In the genomic region with DNA sequence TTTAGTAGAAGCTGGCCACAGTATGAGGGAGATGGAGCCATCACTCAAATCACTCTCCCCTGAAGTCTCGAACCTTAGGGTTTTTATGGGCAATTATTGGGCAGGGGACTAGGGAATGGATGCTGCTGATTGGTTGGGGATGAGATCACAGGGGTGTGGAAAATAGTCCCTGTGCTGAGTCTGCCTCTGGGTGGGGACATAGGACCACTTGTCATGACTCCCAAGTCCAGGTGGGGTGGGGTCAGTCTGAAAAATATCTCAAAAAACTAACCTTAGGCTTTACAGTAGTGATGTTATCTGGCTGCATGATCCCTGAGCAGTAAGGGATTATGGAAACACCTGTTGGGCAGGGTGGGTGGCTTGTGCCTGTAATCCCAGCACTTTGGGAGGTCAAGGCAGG, we compare ENCODE assay signal across 33 cellular contexts.
"Had no signal": no experiment of that assay in that cellular context is flagged by ENCODE, and none has a peak within 500 bp of the region (broad histone marks: within the 10 kb centered on the region; RNA-seq: fewer than 3 reads in every experiment).

No MANE protein-coding gene starts in this region.

- H3K4me1 ChIP-seq: esophagus squamous epithelium, gastroesophageal sphincter had no signal

- H3K27me3 ChIP-seq: brain microvascular endothelial cell had no signal

- H3K36me3 ChIP-seq: brain microvascular endothelial cell, esophagus squamous epithelium, gastroesophageal sphincter had no signal

- H3K9me3 Mint-ChIP-seq: activated CD4-positive, alpha-beta memory T cell treated with anti-CD3 and anti-CD28 coated beads for 36 hours; activated CD4-positive, alpha-beta T cell treated with anti-CD3 and anti-CD28 coated beads, Interleukin-2, amount 10 ng/mL, durations not matched to agents 24 days and 14 days; activated T-cell treated with anti-CD3 and anti-CD28 coated beads, Interleukin-2, amount 50 U/mL, for 4 hours; activated T-helper 17 cell treated with anti-CD3 and anti-CD28 coated beads, Interleukin-2, amount 50 U/mL, for 72 hours; central memory CD8-positive, alpha-beta T cell; effector memory CD8-positive, alpha-beta T cell; T-cell; T-helper 1 cell treated with Interleukin-12 subunit alpha and Interleukin-12 subunit beta and Interleukin-4 antibody, amounts not matched to agents 30 μg/mL and 1 μg/mL, for 36 hours; T-helper 2 cell treated with Interferon-gamma antibody and Interleukin-4, amounts not matched to agents 5 μg/mL and 100 μg/mL, for 36 hours had no signal

- H3K4me3 Mint-ChIP-seq: activated CD4-positive, alpha-beta memory T cell treated with anti-CD3 and anti-CD28 coated beads for 36 hours; activated CD4-positive, alpha-beta T cell treated with anti-CD3 and anti-CD28 coated beads for 36 hours; activated CD4-positive, alpha-beta T cell treated with anti-CD3 and anti-CD28 coated beads, Interleukin-2, amount 10 ng/mL, durations not matched to agents 24 days and 14 days; activated naive CD8-positive, alpha-beta T cell; activated T-cell treated with anti-CD3 and anti-CD28 coated beads, Interleukin-2, amount 50 U/mL, for 4 hours; activated T-helper 17 cell treated with anti-CD3 and anti-CD28 coated beads, Interleukin-2, amount 50 U/mL, for 72 hours; central memory CD8-positive, alpha-beta T cell; effector memory CD8-positive, alpha-beta T cell; T-cell; T-helper 1 cell treated with Interleukin-12 subunit alpha and Interleukin-12 subunit beta and Interleukin-4 antibody, amounts not matched to agents 30 μg/mL and 1 μg/mL, for 36 hours; T-helper 2 cell treated with Interferon-gamma antibody and Interleukin-4, amounts not matched to agents 5 μg/mL and 100 μg/mL, for 36 hours had no signal

- H3K27ac ChIP-seq: brain microvascular endothelial cell, epithelial cell of prostate, esophagus squamous epithelium, gastroesophageal sphincter had no signal

- FAIRE-seq: astrocyte, bronchial epithelial cell, colon had no signal

- H3K27ac Mint-ChIP-seq: activated CD4-positive, alpha-beta memory T cell treated with anti-CD3 and anti-CD28 coated beads for 36 hours; activated CD4-positive, alpha-beta T cell treated with anti-CD3 and anti-CD28 coated beads for 36 hours; activated CD4-positive, alpha-beta T cell treated with anti-CD3 and anti-CD28 coated beads, Interleukin-2, amount 10 ng/mL, durations not matched to agents 24 days and 14 days; activated naive CD8-positive, alpha-beta T cell; activated T-helper 17 cell treated with anti-CD3 and anti-CD28 coated beads, Interleukin-2, amount 50 U/mL, for 72 hours; effector memory CD8-positive, alpha-beta T cell; T-cell; T-helper 1 cell treated with Interleukin-12 subunit alpha and Interleukin-12 subunit beta and Interleukin-4 antibody, amounts not matched to agents 30 μg/mL and 1 μg/mL, for 36 hours; T-helper 2 cell treated with Interferon-gamma antibody and Interleukin-4, amounts not matched to agents 5 μg/mL and 100 μg/mL, for 36 hours had no signal

- H3K36me3 Mint-ChIP-seq: activated CD4-positive, alpha-beta memory T cell treated with anti-CD3 and anti-CD28 coated beads for 36 hours; activated naive CD8-positive, alpha-beta T cell; T-cell had no signal

- H3K4me1 Mint-ChIP-seq: activated CD4-positive, alpha-beta T cell treated with anti-CD3 and anti-CD28 coated beads for 36 hours; activated CD4-positive, alpha-beta T cell treated with anti-CD3 and anti-CD28 coated beads, Interleukin-2, amount 10 ng/mL, durations not matched to agents 24 days and 14 days; activated T-helper 17 cell treated with anti-CD3 and anti-CD28 coated beads, Interleukin-2, amount 50 U/mL, for 72 hours; central memory CD8-positive, alpha-beta T cell; T-cell had no signal

- H3K9me3 ChIP-seq: esophagus squamous epithelium, gastroesophageal sphincter had no signal

- DNase-seq: activated CD4-positive, alpha-beta memory T cell treated with anti-CD3 and anti-CD28 coated beads for 36 hours; activated CD4-positive, alpha-beta T cell treated with anti-CD3 and anti-CD28 coated beads for 36 hours; activated CD4-positive, alpha-beta T cell treated with anti-CD3 and anti-CD28 coated beads, Interleukin-2, amount 10 ng/mL, durations not matched to agents 24 days and 14 days; activated CD4-positive, CD25-positive, alpha-beta regulatory T cell; activated CD4-positive, CD25-positive, alpha-beta regulatory T cell treated with anti-CD3 and anti-CD28 coated beads, Interleukin-2, amount 50 U/mL, for 72 hours; activated CD8-positive, alpha-beta memory T cell treated with anti-CD3 and anti-CD28 coated beads for 24 hours; activated effector memory CD4-positive, alpha-beta T cell treated with Interleukin-2 at 50 U/mL for 16 hours; activated gamma-delta T cell treated with Interleukin-2 at 50 U/mL for 16 hours; activated naive CD4-positive, alpha-beta T cell treated with anti-CD3 and anti-CD28 coated beads, Interleukin-2, amount 50 U/mL, for 16 hours; activated naive CD4-positive, alpha-beta T cell treated with Interleukin-2 at 50 U/mL for 16 hours; activated T-cell treated with anti-CD3 and anti-CD28 coated beads, Interleukin-2, amount 50 U/mL, for 4 hours; amniotic stem cell; anterior cingulate cortex; brain microvascular endothelial cell; cortex of kidney; dermis blood vessel endothelial cell; effector CD4-positive, alpha-beta T cell; effector memory CD8-positive, alpha-beta T cell; esophagus squamous epithelium; foreskin melanocyte; SW 1271; T-cell; T1000 had no signal

- H3K27me3 Mint-ChIP-seq: activated CD4-positive, alpha-beta memory T cell treated with anti-CD3 and anti-CD28 coated beads for 36 hours; activated CD4-positive, alpha-beta T cell treated with anti-CD3 and anti-CD28 coated beads for 36 hours; activated CD4-positive, alpha-beta T cell treated with anti-CD3 and anti-CD28 coated beads, Interleukin-2, amount 10 ng/mL, durations not matched to agents 24 days and 14 days; activated naive CD8-positive, alpha-beta T cell; activated T-helper 17 cell treated with anti-CD3 and anti-CD28 coated beads, Interleukin-2, amount 50 U/mL, for 72 hours had no signal

- ATAC-seq: activated CD4-positive, alpha-beta T cell treated with anti-CD3 and anti-CD28 coated beads for 36 hours; activated T-cell treated with anti-CD3 and anti-CD28 coated beads, Interleukin-2, amount 50 U/mL, for 4 hours; activated T-helper 17 cell treated with anti-CD3 and anti-CD28 coated beads, Interleukin-2, amount 50 U/mL, for 72 hours; effector memory CD8-positive, alpha-beta T cell; gastroesophageal sphincter; T-cell had no signal

- H3K4me3 ChIP-seq: esophagus squamous epithelium, gastroesophageal sphincter had no signal
